16 cellular contexts compared by ENCODE assay signal in the genomic region with DNA sequence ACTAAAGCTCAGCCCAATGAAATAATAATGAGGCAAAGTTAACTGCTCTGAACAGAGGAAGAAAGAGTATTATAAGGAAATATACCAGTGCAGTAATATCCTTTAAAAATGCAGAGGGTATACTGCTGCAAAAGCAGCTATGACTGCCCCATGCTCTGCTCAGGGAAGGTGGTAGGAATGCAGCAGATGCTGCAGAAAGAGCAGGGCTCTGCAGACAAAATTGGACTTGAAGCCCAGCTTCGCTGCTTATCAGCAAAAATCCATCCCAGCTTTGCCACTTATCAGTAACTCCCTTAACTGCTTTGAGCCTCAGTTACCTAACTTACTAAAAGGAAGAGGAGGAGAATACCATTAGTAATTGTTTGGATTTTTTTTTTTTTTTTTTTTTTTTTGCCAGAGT.
DNase-seq lines count a peak whose midpoint lies in the region; ATAC-seq, FAIRE-seq and TF ChIP-seq lines count a peak whose summit lies in the region.
"Had no signal": no experiment of that assay in that cellular context is flagged by ENCODE, and none has a peak within 500 bp of the region (broad histone marks: within the 10 kb centered on the region; RNA-seq: fewer than 3 reads in every experiment).

No MANE protein-coding gene starts in this region.

- H3K9me3 ChIP-seq in BE2C (no peaks in the 10 kb centered on the region), SK-N-MC (ENCODE audit: low read depth, low read length) (no peaks in the 10 kb centered on the region), astrocyte (ENCODE audit: insufficient read depth, low read depth, low read length) (no peaks in the 10 kb centered on the region)

- no peaks in the 10 kb centered on the region for H4K20me1 ChIP-seq in astrocyte (ENCODE audit: insufficient read depth, low read length)

- no peaks in the 10 kb centered on the region for H3K79me2 ChIP-seq in astrocyte (ENCODE audit: insufficient read depth, low read length)

- no peaks in the 10 kb centered on the region for H3K36me3 ChIP-seq in BE2C
- no peaks in the 10 kb centered on the region for H3K36me3 ChIP-seq in SK-N-MC (ENCODE audit: insufficient read depth, low read length)
- H3K36me3 ChIP-seq in astrocyte (ENCODE audit: insufficient read depth, low read length): no peaks in the 10 kb centered on the region

- TF ChIP-seq CTCF in BE2C (IDR thresholded peaks at IDR 0.05; ENCODE audit: low read depth, low read length): no peak
- no peak for TF ChIP-seq CTCF in astrocyte (IDR thresholded peaks at IDR 0.05; ENCODE audit: insufficient read depth, low read depth, low read length)
- no peak for TF ChIP-seq CTCF in progenitor cell of endocrine pancreas (IDR thresholded peaks at IDR 0.05; ENCODE audit: unreplicated experiment)
- TF ChIP-seq CTCF in osteocyte (IDR thresholded peaks at IDR 0.05): no peak

- DNase-seq in BE2C: peak; percentile 51
- no peak for DNase-seq in SK-N-MC (ENCODE audit: low read depth, low spot score)
- DNase-seq in astrocyte (ENCODE audit: low read depth): no peak
- no peak for DNase-seq in progenitor cell of endocrine pancreas (ENCODE audit: low spot score, unreplicated experiment)
- DNase-seq in osteocyte (ENCODE audit: extremely low spot score, unreplicated experiment): no peak
- no peak for DNase-seq in posterior cingulate gyrus
- DNase-seq: CD4-positive, alpha-beta memory T cell; DMS79 treated with DMSO at 0.1 percent for 48 hours; HCEC 1CT; KG1 had no signal

- FAIRE-seq in astrocyte (lab: Jason Lieb, UNC): no peak
- FAIRE-seq: G401.6, GM12891 had no signal

- H3K4me3 ChIP-seq in BE2C (ENCODE audit: low read depth, low read length) (no peak overlapping the region), SK-N-MC (no peak overlapping the region), astrocyte (ENCODE audit: insufficient read depth, low read depth, low read length) (no peak overlapping the region)

- peak overlapping the region; percentile 66 for H3K9ac ChIP-seq in SK-N-MC (ENCODE audit: insufficient read length)
- no peak overlapping the region for H3K9ac ChIP-seq in astrocyte (ENCODE audit: low read length)

- H3K27ac ChIP-seq in SK-N-MC (peak overlapping the region; percentile 100), astrocyte (ENCODE audit: low read depth, low read length) (no peak overlapping the region)
- H3K27ac ChIP-seq: C4-2B had no signal

- H3K27me3 Mint-ChIP-seq in astrocyte (ENCODE audit: low read depth, unreplicated experiment) (peaks cover 20% of the 10 kb centered on the region), progenitor cell of endocrine pancreas (peaks cover 7% of the 10 kb centered on the region), osteocyte (ENCODE audit: unreplicated experiment) (peaks cover 17% of the 10 kb centered on the region)

- H3K27ac Mint-ChIP-seq in astrocyte (ENCODE audit: unreplicated experiment): no peak overlapping the region
- H3K27ac Mint-ChIP-seq in progenitor cell of endocrine pancreas: peak overlapping the region; percentile 12
- no peak overlapping the region for H3K27ac Mint-ChIP-seq in osteocyte (ENCODE audit: unreplicated experiment)
- H3K27ac Mint-ChIP-seq: B cell; CD4-positive, alpha-beta memory T cell; HFFc6 had no signal

- no peaks in the 10 kb centered on the region for H3K27me3 ChIP-seq in BE2C
- no peaks in the 10 kb centered on the region for H3K27me3 ChIP-seq in astrocyte (ENCODE audit: insufficient read depth, low read length)

- H3K4me3 Mint-ChIP-seq in astrocyte (ENCODE audit: unreplicated experiment): peak overlapping the region; percentile 34
- H3K4me3 Mint-ChIP-seq in progenitor cell of endocrine pancreas (ENCODE audit: low read depth): no peak overlapping the region
- no peak overlapping the region for H3K4me3 Mint-ChIP-seq in osteocyte (ENCODE audit: unreplicated experiment)
- H3K4me3 Mint-ChIP-seq: B cell; CD4-positive, alpha-beta memory T cell; HFFc6 had no signal

- peaks cover 13% of the 10 kb centered on the region for H3K4me1 ChIP-seq in BE2C
- no peaks in the 10 kb centered on the region for H3K4me1 ChIP-seq in astrocyte (ENCODE audit: insufficient read depth, low read length)

- peaks cover 3% of the 10 kb centered on the region for H3K4me1 Mint-ChIP-seq in astrocyte (ENCODE audit: low read depth, unreplicated experiment)
- H3K4me1 Mint-ChIP-seq in progenitor cell of endocrine pancreas (ENCODE audit: low read depth): peaks cover 8% of the 10 kb centered on the region
- no peaks in the 10 kb centered on the region for H3K4me1 Mint-ChIP-seq in osteocyte (ENCODE audit: unreplicated experiment)
- H3K4me1 Mint-ChIP-seq: B cell; CD4-positive, alpha-beta memory T cell had no signal

- H2AFZ ChIP-seq in astrocyte (ENCODE audit: low read depth, low read length): no peak overlapping the region

- intact Hi-C loops in posterior cingulate gyrus (cut with DNase I): no loop called here

- ATAC-seq in HG03175 (IDR thresholded peaks at IDR 0.05; ENCODE audit: unreplicated experiment): no peak

- H3K9me3 Mint-ChIP-seq in astrocyte (ENCODE audit: unreplicated experiment): no peaks in the 10 kb centered on the region
- no peaks in the 10 kb centered on the region for H3K9me3 Mint-ChIP-seq in progenitor cell of endocrine pancreas (ENCODE audit: low read depth)
- H3K9me3 Mint-ChIP-seq in osteocyte (ENCODE audit: unreplicated experiment): no peaks in the 10 kb centered on the region
- H3K9me3 Mint-ChIP-seq: HFFc6 had no signal

- H3K36me3 Mint-ChIP-seq in astrocyte (ENCODE audit: low read depth, unreplicated experiment) (no peaks in the 10 kb centered on the region), progenitor cell of endocrine pancreas (ENCODE audit: insufficient read depth) (no peaks in the 10 kb centered on the region), osteocyte (ENCODE audit: unreplicated experiment) (no peaks in the 10 kb centered on the region)
- H3K36me3 Mint-ChIP-seq: CD4-positive, alpha-beta memory T cell had no signal

- H3K4me2 ChIP-seq in astrocyte (ENCODE audit: low read length): no peak overlapping the region
